Comparison of ENCODE assay signal across 8 cellular contexts in the genomic region with DNA sequence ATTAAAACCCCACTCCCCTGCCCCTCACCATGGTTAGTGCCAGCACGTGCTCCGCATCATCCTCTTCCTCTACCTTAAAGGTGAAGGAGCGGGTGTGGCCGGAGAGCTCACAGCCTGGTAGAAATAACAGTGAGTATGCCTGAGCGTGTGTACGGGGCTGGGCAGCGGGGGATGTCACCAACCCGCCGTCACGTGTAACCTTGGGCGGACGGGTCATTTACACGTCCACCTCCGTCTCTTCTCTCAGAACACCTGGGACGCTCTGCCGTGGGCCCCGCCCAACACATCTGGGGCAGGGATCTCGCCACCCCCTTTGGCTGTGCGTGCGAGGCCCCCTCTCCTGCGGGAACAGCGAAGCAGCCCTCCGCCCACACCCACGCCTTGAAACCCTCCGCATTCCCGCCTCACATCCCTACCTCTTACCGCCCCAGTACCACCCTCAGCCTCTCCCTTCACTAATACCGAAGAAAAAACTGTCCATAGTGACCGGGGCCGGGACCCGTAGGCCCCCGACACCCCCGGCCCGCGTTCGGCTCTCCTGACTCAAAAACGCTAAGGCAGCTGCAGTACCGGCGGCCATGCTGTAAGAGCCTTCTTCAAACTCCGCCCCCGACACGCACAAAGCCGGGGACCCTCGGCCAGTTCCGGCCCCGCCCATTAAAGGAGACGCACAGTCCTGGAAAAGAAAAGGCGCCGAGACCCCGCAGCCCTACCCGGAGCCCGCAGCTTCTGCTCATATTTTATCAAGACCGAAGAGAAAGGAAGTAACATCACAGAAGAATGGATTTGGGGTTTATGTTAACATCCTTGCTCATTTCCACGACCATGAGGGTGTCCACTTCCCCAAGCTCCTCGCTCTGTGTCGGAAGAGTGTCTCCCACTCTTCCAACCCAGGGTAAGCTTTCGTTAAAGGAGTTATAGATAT.
DNase-seq lines count a peak whose midpoint lies in the region; ATAC-seq lines count a peak whose summit lies in the region.

NPM3 (minus strand) TSS at position 636 of the 925 bp plus-strand sequence; CDS start at position 580, 56 bp downstream.

- peak within 1 kb of the TSS; percentile 56 for H3K4me3 ChIP-seq in effector memory CD4-positive, alpha-beta T cell (ENCODE audit: insufficient read depth, low read depth, low read length, poor library complexity, severe bottlenecking)

- peaks cover 6% of the 10 kb centered on the region for H3K27me3 Mint-ChIP-seq in memory B cell

- no peaks in the 10 kb centered on the region for H3K9me3 Mint-ChIP-seq in memory B cell

- ATAC-seq in GM18870 (IDR thresholded peaks at IDR 0.05; ENCODE audit: unreplicated experiment): peak; percentile 39
- ATAC-seq in HG03432 (IDR thresholded peaks at IDR 0.05; ENCODE audit: unreplicated experiment): peak; percentile 70
- peak; percentile 61 for ATAC-seq in memory B cell (ENCODE audit: low read depth)

- peaks cover 17% of the 10 kb centered on the region for H3K36me3 Mint-ChIP-seq in memory B cell

- H3K4me3 Mint-ChIP-seq in memory B cell: peak within 1 kb of the TSS; percentile 99

- peaks cover 43% of the 10 kb centered on the region for H3K4me1 Mint-ChIP-seq in memory B cell

- no peaks in the 10 kb centered on the region for H3K9me3 ChIP-seq in effector memory CD4-positive, alpha-beta T cell (ENCODE audit: control insufficient read depth, low read length)

- peaks cover 23% of the 10 kb centered on the region for H3K36me3 ChIP-seq in effector memory CD4-positive, alpha-beta T cell (ENCODE audit: control insufficient read depth, insufficient read depth, low read length)

- H3K27ac Mint-ChIP-seq in memory B cell: peak within 1 kb of the TSS; percentile 61

- peaks cover 46% of the 10 kb centered on the region for H3K4me1 ChIP-seq in effector memory CD4-positive, alpha-beta T cell (ENCODE audit: control insufficient read depth, insufficient read depth, low read length, poor library complexity, severe bottlenecking)

- H3K27me3 ChIP-seq in effector memory CD4-positive, alpha-beta T cell (replicated peaks; ENCODE audit: control insufficient read depth, insufficient read depth, low read length, poor library complexity, severe bottlenecking): peaks cover 4% of the 10 kb centered on the region

- H3K27ac ChIP-seq in effector memory CD4-positive, alpha-beta T cell (ENCODE audit: insufficient read depth, low read length, poor library complexity, severe bottlenecking): peak within 1 kb of the TSS; percentile 48

- DNase-seq in AG08395 (ENCODE audit: low spot score) (peak; percentile 94), NOMO-1 (lab: John Stamatoyannopoulos, UW; ENCODE audit: unreplicated experiment in 2 of 2) (peak; percentile 75), memory B cell (ENCODE audit: low spot score in 2 of 2) (peak; percentile 47 to 59)
- peak; percentile 38 to 70 for DNase-seq in activated CD8-positive, alpha-beta memory T cell treated with anti-CD3 and anti-CD28 coated beads for 1 hour (ENCODE audit: extremely low read depth in 1 of 2, low read depth in 1 of 2)
- peak; percentile 56 to 67 (median 66) for DNase-seq in effector memory CD4-positive, alpha-beta T cell
- DNase-seq in stimulated activated CD4-positive, alpha-beta T cell treated with anti-CD3 and anti-CD28 coated beads, TNF-alpha, amount 100 ng/mL, for 48 hours (ENCODE audit: low read depth in 3 of 3): peak; percentile 76 to 90 (median 77)

Comparison
In these comparisons a context has a peak if more than half of its experiments do, and no peak if none do; other contexts are left out.
1. Peak in every context shown above with its lines: DNase-seq, ATAC-seq, H3K4me3 ChIP-seq and H3K27ac ChIP-seq.